16 cellular contexts compared by ENCODE assay signal in genomic region chr9:83032065-83032625, GRCh38. TPM values are rescaled to one million over a fixed set of nuclear protein-coding genes. Genes with fewer than 3 reads are reported as not detected.
"Had no signal": no experiment of that assay in that cellular context is flagged by ENCODE, and none has a peak within 500 bp of the region (broad histone marks: within the 10 kb centered on the region; RNA-seq: fewer than 3 reads in every experiment).

No MANE protein-coding gene starts in this region.

- H3K27ac ChIP-seq: left ventricle myocardium inferior, transverse colon had no signal

- H3K4me1 ChIP-seq: left ventricle myocardium inferior had no signal

- H3K36me3 Mint-ChIP-seq: natural killer cell treated with Interleukin-12 subunit alpha and Interleukin-12 subunit beta and Interleukin-15 and Interleukin-18, amount 100 ng/mL, for 72 hours; stimulated activated naive B cell treated with anti-CD40 and anti-IgM and Interleukin-4, amounts not matched to agents 10 μg/mL and 1 μg/mL and 100 μg/mL, for 72 hours had no signal

- H3K4me3 Mint-ChIP-seq: activated T-helper 17 cell treated with anti-CD3 and anti-CD28 coated beads, Interleukin-2, amount 50 U/mL, for 72 hours; natural killer cell treated with Interleukin-12 subunit alpha and Interleukin-12 subunit beta and Interleukin-15 and Interleukin-18, amount 100 ng/mL, for 72 hours; stimulated activated naive B cell treated with anti-CD40 and anti-IgM and Interleukin-4, amounts not matched to agents 10 μg/mL and 1 μg/mL and 100 μg/mL, for 72 hours had no signal

- H3K27ac Mint-ChIP-seq: activated T-helper 17 cell treated with anti-CD3 and anti-CD28 coated beads, Interleukin-2, amount 50 U/mL, for 72 hours; natural killer cell treated with Interleukin-12 subunit alpha and Interleukin-12 subunit beta and Interleukin-15 and Interleukin-18, amount 100 ng/mL, for 72 hours; stimulated activated naive B cell treated with anti-CD40 and anti-IgM and Interleukin-4, amounts not matched to agents 10 μg/mL and 1 μg/mL and 100 μg/mL, for 72 hours had no signal

- H3K9me3 ChIP-seq: left ventricle myocardium inferior, transverse colon had no signal

- H3K36me3 ChIP-seq: left ventricle myocardium inferior, transverse colon had no signal

- ATAC-seq: activated CD4-positive, CD25-positive, alpha-beta regulatory T cell treated with anti-CD3 and anti-CD28 coated beads, Interleukin-2, amount 50 U/mL, for 24 hours; activated T-helper 17 cell treated with anti-CD3 and anti-CD28 coated beads, Interleukin-2, amount 50 U/mL, for 72 hours; natural killer cell treated with Interleukin-12 subunit alpha and Interleukin-12 subunit beta and Interleukin-15 and Interleukin-18, amount 100 ng/mL, for 72 hours; stimulated activated naive B cell treated with anti-CD40 and anti-IgM and Interleukin-4, amounts not matched to agents 10 μg/mL and 1 μg/mL and 100 μg/mL, for 72 hours had no signal

- DNase-seq: activated CD4-positive, alpha-beta T cell treated with anti-CD3 and anti-CD28 coated beads, Interleukin-2, amount 50 U/mL, for 1 hour; activated naive CD4-positive, alpha-beta T cell treated with Interleukin-2 at 50 U/mL for 16 hours; activated T-cell treated with anti-CD3 and anti-CD28 coated beads for 4 hours; anterior cingulate cortex; islet precursor cell; left ventricle myocardium inferior; mesendoderm; posterior cingulate gyrus; stimulated activated CD4-positive, alpha-beta T cell treated with anti-CD3 and anti-CD28 coated beads, Interleukin-2, amount 100 ng/mL, for 48 hours; stimulated activated naive B cell treated with anti-CD40 and anti-IgM and Interleukin-4, amounts not matched to agents 10 μg/mL and 1 μg/mL and 100 μg/mL, for 72 hours; T-helper 1 cell; T1000; transverse colon had no signal

- H3K4me3 ChIP-seq: left ventricle myocardium inferior, transverse colon had no signal

- H3K27me3 Mint-ChIP-seq: activated T-helper 17 cell treated with anti-CD3 and anti-CD28 coated beads, Interleukin-2, amount 50 U/mL, for 72 hours; natural killer cell treated with Interleukin-12 subunit alpha and Interleukin-12 subunit beta and Interleukin-15 and Interleukin-18, amount 100 ng/mL, for 72 hours; stimulated activated naive B cell treated with anti-CD40 and anti-IgM and Interleukin-4, amounts not matched to agents 10 μg/mL and 1 μg/mL and 100 μg/mL, for 72 hours had no signal

- H3K4me1 Mint-ChIP-seq: activated T-helper 17 cell treated with anti-CD3 and anti-CD28 coated beads, Interleukin-2, amount 50 U/mL, for 72 hours; stimulated activated naive B cell treated with anti-CD40 and anti-IgM and Interleukin-4, amounts not matched to agents 10 μg/mL and 1 μg/mL and 100 μg/mL, for 72 hours had no signal

- H3K27me3 ChIP-seq: transverse colon had no signal

RNA-seq across cellular contexts. Expression of gene RASEF, which starts 30.8 kb away (rescaled TPM):
- total RNA-seq: activated T-helper 17 cell treated with anti-CD3 and anti-CD28 coated beads, Interleukin-2, amount 50 U/mL, for 72 hours; natural killer cell treated with Interleukin-12 subunit alpha and Interleukin-12 subunit beta and Interleukin-15 and Interleukin-18, amount 100 ng/mL, for 72 hours had no signal
